ENCODE assay signal across 31 cellular contexts in the genomic region with DNA sequence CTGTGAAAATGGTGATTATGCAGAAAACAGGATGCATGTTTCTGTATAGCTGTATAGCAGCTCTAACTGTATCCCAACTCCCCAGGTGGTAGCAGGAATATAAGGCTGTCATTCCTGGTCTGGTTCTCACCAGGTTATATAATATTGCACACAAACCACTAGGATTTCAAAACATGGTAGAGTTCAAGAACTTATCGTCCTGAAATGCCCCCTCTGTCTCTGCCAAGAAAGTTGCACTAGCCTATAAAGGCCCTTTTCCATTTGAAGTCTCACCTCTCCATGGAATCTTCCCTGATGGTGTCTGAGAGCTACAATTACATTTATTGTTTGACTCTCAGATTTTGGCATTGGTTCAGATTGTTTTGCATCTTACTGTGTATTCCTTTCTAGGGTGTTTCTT.
"Had no signal": no experiment of that assay in that cellular context is flagged by ENCODE, and none has a peak within 500 bp of the region (broad histone marks: within the 10 kb centered on the region; RNA-seq: fewer than 3 reads in every experiment).

No MANE protein-coding gene starts in this region.

- H3K4me3 Mint-ChIP-seq: natural killer cell; nephron; neural progenitor cell; stimulated activated memory B cell treated with anti-CD40 and anti-IgM and Interleukin-4, amounts not matched to agents 10 μg/mL and 1 μg/mL and 100 μg/mL, for 72 hours; stimulated activated naive CD8-positive, alpha-beta T cell treated with anti-CD3 and anti-CD28 coated beads, Interleukin-15, amount 100 ng/mL, for 72 hours; type B pancreatic cell had no signal

- H3K27ac ChIP-seq: neural progenitor cell, ovary, parathyroid adenoma, psoas muscle, skin epidermis, spleen, suprapubic skin, testis, tibial artery, transverse colon, upper lobe of right lung, uterus had no signal

- DNase-seq: natural killer cell; occipital lobe; ovary; posterior cingulate gyrus; psoas muscle; right cardiac atrium; spleen; stimulated activated CD4-positive, alpha-beta T cell treated with anti-CD3 and anti-CD28 coated beads, Interleukin-12 subunit alpha, Interleukin-12 subunit beta, amount 100 ng/mL, for 4 hours; stimulated activated CD4-positive, alpha-beta T cell treated with anti-CD3 and anti-CD28 coated beads, Interleukin-1b, Interleukin-23, amount 100 ng/mL, for 48 hours; stimulated activated CD4-positive, alpha-beta T cell treated with anti-CD3 and anti-CD28 coated beads, Interleukin-4, amount 100 ng/mL, for 1 hour; stimulated activated CD4-positive, alpha-beta T cell treated with anti-CD3 and anti-CD28 coated beads, Interleukin-4, amount 100 ng/mL, for 4 hours; stimulated activated CD8-positive, alpha-beta memory T cell treated with anti-CD3 and anti-CD28 coated beads, Interleukin-4, amount 100 ng/mL, for 48 hours; stimulated activated naive CD4-positive, alpha-beta T cell; stimulated activated naive CD8-positive, alpha-beta T cell treated with anti-CD3 and anti-CD28 coated beads, Interleukin-15, amount 100 ng/mL, for 72 hours; stimulated activated naive CD8-positive, alpha-beta T cell treated with anti-CD3 and anti-CD28 coated beads, Interleukin-15, Interleukin-2, amounts not matched to agents 100 U/mL and 50 U/mL, for 24 hours; substantia nigra; testis; tibial artery; transverse colon; upper lobe of right lung; uterus had no signal

- H3K36me3 Mint-ChIP-seq: natural killer cell; neural progenitor cell; stimulated activated memory B cell treated with anti-CD40 and anti-IgM and Interleukin-4, amounts not matched to agents 10 μg/mL and 1 μg/mL and 100 μg/mL, for 72 hours; type B pancreatic cell had no signal

- H3K4me3 ChIP-seq: neural progenitor cell, ovary, psoas muscle, skin epidermis, smooth muscle cell, spleen, suprapubic skin, testis, tibial artery, transverse colon, upper lobe of right lung, uterus had no signal

- H3K27ac Mint-ChIP-seq: natural killer cell; nephron; neural progenitor cell; progenitor cell of endocrine pancreas; stimulated activated memory B cell treated with anti-CD40 and anti-IgM and Interleukin-4, amounts not matched to agents 10 μg/mL and 1 μg/mL and 100 μg/mL, for 72 hours; stimulated activated naive CD8-positive, alpha-beta T cell treated with anti-CD3 and anti-CD28 coated beads, Interleukin-15, amount 100 ng/mL, for 72 hours; type B pancreatic cell had no signal

- ATAC-seq: natural killer cell; right cardiac atrium; sciatic nerve; stimulated activated memory B cell treated with anti-CD40 and anti-IgM and Interleukin-4, amounts not matched to agents 10 μg/mL and 1 μg/mL and 100 μg/mL, for 72 hours; stimulated activated naive CD8-positive, alpha-beta T cell treated with anti-CD3 and anti-CD28 coated beads, Interleukin-15, amount 100 ng/mL, for 72 hours; stimulated activated naive CD8-positive, alpha-beta T cell treated with anti-CD3 and anti-CD28 coated beads, Interleukin-15, Interleukin-2, amounts not matched to agents 100 U/mL and 50 U/mL, for 24 hours; upper lobe of right lung had no signal

- H3K9me3 Mint-ChIP-seq: natural killer cell; nephron; neural progenitor cell; stimulated activated memory B cell treated with anti-CD40 and anti-IgM and Interleukin-4, amounts not matched to agents 10 μg/mL and 1 μg/mL and 100 μg/mL, for 72 hours; type B pancreatic cell had no signal

- H3K27me3 ChIP-seq: neural progenitor cell, ovary, spleen, suprapubic skin, testis, tibial artery, upper lobe of right lung, uterus had no signal

- H3K4me1 Mint-ChIP-seq: natural killer cell; nephron; stimulated activated memory B cell treated with anti-CD40 and anti-IgM and Interleukin-4, amounts not matched to agents 10 μg/mL and 1 μg/mL and 100 μg/mL, for 72 hours; stimulated activated naive CD8-positive, alpha-beta T cell treated with anti-CD3 and anti-CD28 coated beads, Interleukin-15, amount 100 ng/mL, for 72 hours had no signal

- H3K9me3 ChIP-seq: ovary, psoas muscle, suprapubic skin, testis, transverse colon, upper lobe of right lung, uterus had no signal

- H3K4me1 ChIP-seq: neural progenitor cell, parathyroid adenoma, psoas muscle, spleen, suprapubic skin, testis, tibial artery, transverse colon, upper lobe of right lung, uterus had no signal

- H3K27me3 Mint-ChIP-seq: progenitor cell of endocrine pancreas; stimulated activated memory B cell treated with anti-CD40 and anti-IgM and Interleukin-4, amounts not matched to agents 10 μg/mL and 1 μg/mL and 100 μg/mL, for 72 hours; stimulated activated naive CD8-positive, alpha-beta T cell treated with anti-CD3 and anti-CD28 coated beads, Interleukin-15, amount 100 ng/mL, for 72 hours had no signal

- H3K36me3 ChIP-seq: neural progenitor cell, ovary, spleen, suprapubic skin, tibial artery, transverse colon, upper lobe of right lung, uterus had no signal
